In the genomic region with DNA sequence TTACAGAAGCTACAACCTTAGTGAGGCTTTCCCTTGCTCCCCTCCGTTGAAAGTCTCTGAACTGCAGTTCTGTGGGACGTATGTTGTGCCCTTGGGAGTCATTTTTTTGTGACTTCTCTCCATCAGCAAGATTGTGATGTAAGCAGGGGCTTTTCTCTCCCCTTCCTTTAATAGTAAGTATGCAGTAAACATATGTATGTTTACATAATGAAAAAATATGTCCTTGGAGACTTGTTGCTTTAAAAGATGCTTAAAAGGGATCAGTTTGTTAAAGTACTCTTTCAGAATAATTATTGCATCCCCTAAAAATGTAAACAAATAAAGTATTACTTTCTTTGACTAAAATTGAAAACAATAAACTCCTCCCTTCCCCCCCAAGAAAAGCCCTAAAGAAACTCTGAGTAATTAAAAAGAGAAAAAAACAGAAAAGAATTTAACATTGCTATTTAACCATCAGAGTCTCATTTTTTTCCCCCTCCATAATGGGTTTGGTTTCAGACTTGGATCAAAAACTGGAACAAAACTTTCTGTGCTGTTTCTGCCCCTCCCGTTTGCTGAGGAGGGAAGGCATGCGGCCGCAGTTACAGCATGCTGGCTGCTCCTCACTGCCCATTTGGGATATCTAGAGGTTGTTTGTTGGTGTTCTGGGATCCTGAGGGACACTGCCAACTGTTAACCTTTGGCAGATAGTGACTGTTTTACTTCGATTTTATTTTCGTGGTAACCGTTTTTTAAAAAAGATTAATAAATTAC, we compare ENCODE assay signal across 13 cellular contexts. TPM values are rescaled to one million over a fixed set of nuclear protein-coding genes. Genes with fewer than 3 reads are reported as not detected.
DNase-seq lines count a peak whose midpoint lies in the region; ATAC-seq and TF ChIP-seq lines count a peak whose summit lies in the region.
"Had no signal": no experiment of that assay in that cellular context is flagged by ENCODE, and none has a peak within 500 bp of the region (broad histone marks: within the 10 kb centered on the region; RNA-seq: fewer than 3 reads in every experiment).

No MANE protein-coding gene starts in this region.

- peak overlapping the region; percentile 8 for H3K4me3 Mint-ChIP-seq in nephron progenitor cell

- peak overlapping the region; percentile 91 for H3K27ac Mint-ChIP-seq in nephron progenitor cell
- H3K27ac Mint-ChIP-seq: activated T-helper 2 cell treated with anti-CD3 and anti-CD28 coated beads, Interferon-gamma antibody, Interleukin-2, Interleukin-4, amounts not matched to agents 10 μg/mL and 5 μg/mL and 100 μg/mL, durations not matched to agents 14 hours and 24 hours and 36 hours had no signal

- H3K9me3 ChIP-seq in vagina = no peaks in the 10 kb centered on the region

- peaks cover 51% of the 10 kb centered on the region for H3K4me1 ChIP-seq in vagina

- no peaks in the 10 kb centered on the region for H3K27me3 Mint-ChIP-seq in nephron progenitor cell (ENCODE audit: low read depth, poor library complexity)

- DNase-seq in fibroblast of villous mesenchyme (ENCODE audit: low read depth) = peak; percentile 69
- no peak for DNase-seq in nephron progenitor cell
- DNase-seq in vagina (ENCODE audit: extremely low spot score in 2 of 2) = no peak
- no peak for DNase-seq in NOMO-1 treated with dmso at 0.1 percent for 144 hours (lab: John Stamatoyannopoulos, UW; ENCODE audit: unreplicated experiment)
- DNase-seq: activated CD4-positive, CD25-positive, alpha-beta regulatory T cell treated with anti-CD3 and anti-CD28 coated beads, Interleukin-2, amount 50 U/mL, for 72 hours; Karpas-422; NCI-H345; SHP77 treated with DMSO at 0.1 percent for 48 hours; stimulated activated CD4-positive, alpha-beta T cell treated with anti-CD3 and anti-CD28 coated beads, Interleukin-4, amount 100 ng/mL, for 24 hours had no signal

- intact Hi-C loops in vagina (cut with DNase I) = no loop called here

- peaks cover 89% of the 10 kb centered on the region for H3K4me1 Mint-ChIP-seq in nephron progenitor cell

- TF ChIP-seq CTCF in WI38 (IDR thresholded peaks at IDR 0.05; ENCODE audit: low read depth, low read length) (no peak), fibroblast of villous mesenchyme (IDR thresholded peaks at IDR 0.05; ENCODE audit: insufficient read depth, low read depth, low read length) (no peak), nephron progenitor cell (IDR thresholded peaks at IDR 0.05) (no peak), vagina (IDR thresholded peaks at IDR 0.05) (no peak)

- no peak for TF ChIP-seq POLR2A in vagina (IDR thresholded peaks at IDR 0.05)

- H3K27me3 ChIP-seq in vagina = no peaks in the 10 kb centered on the region

- peak overlapping the region; percentile 80 for H3K27ac ChIP-seq in vagina

- H3K36me3 ChIP-seq in vagina = no peaks in the 10 kb centered on the region

- H3K9me3 Mint-ChIP-seq in nephron progenitor cell = no peaks in the 10 kb centered on the region
- H3K9me3 Mint-ChIP-seq: activated T-helper 2 cell treated with anti-CD3 and anti-CD28 coated beads, Interferon-gamma antibody, Interleukin-2, Interleukin-4, amounts not matched to agents 10 μg/mL and 5 μg/mL and 100 μg/mL, durations not matched to agents 14 hours and 24 hours and 36 hours had no signal

- H3K4me3 ChIP-seq in WI38 (ENCODE audit: low read depth, low read length) = 0 out of 2 replicates have a peak overlapping the region, but pooled peaks have one; percentile 0
- peak overlapping the region; percentile 6 for H3K4me3 ChIP-seq in fibroblast of villous mesenchyme (ENCODE audit: low read depth, low read length)
- peak overlapping the region in 1 of 2 donors; percentile 9 for H3K4me3 ChIP-seq in vagina

- ATAC-seq in GM21737 (IDR thresholded peaks at IDR 0.05; ENCODE audit: unreplicated experiment) (no peak), GM18519 (IDR thresholded peaks at IDR 0.05; ENCODE audit: low FRiP score, unreplicated experiment) (no peak)

- no peaks in the 10 kb centered on the region for H3K36me3 Mint-ChIP-seq in nephron progenitor cell (ENCODE audit: low read depth)

RNA-seq across cellular contexts. Expression of a gene that starts 40.2 kb away (rescaled TPM):
- total RNA-seq in fibroblast of villous mesenchyme (366 and 410 TPM in 2 replicates), vagina (142 TPM)
